Comparison of ENCODE assay signal across 13 cellular contexts in genomic region chr13:109938255-109938936, GRCh38.
A peak's percentile ranks its signal among the peaks of the same experiment; 100 is the strongest.
DNase-seq lines count a peak whose midpoint lies in the region; ATAC-seq and TF ChIP-seq lines count a peak whose summit lies in the region.
"Had no signal": no experiment of that assay in that cellular context is flagged by ENCODE, and none has a peak within 500 bp of the region (broad histone marks: within the 10 kb centered on the region; RNA-seq: fewer than 3 reads in every experiment).

No MANE protein-coding gene starts in this region.

- no peak overlapping the region for H3K4me3 Mint-ChIP-seq in type B pancreatic cell
- H3K4me3 Mint-ChIP-seq: activated CD4-positive, alpha-beta T cell treated with anti-CD3 and anti-CD28 coated beads for 36 hours; T-cell had no signal

- no peaks in the 10 kb centered on the region for H3K36me3 Mint-ChIP-seq in type B pancreatic cell
- H3K36me3 Mint-ChIP-seq: T-cell had no signal

- DNase-seq in EH (ENCODE audit: low read depth) (peak; percentile 65), NCI-H2029 treated with DMSO at 0.1 percent for 48 hours (lab: John Stamatoyannopoulos, UW) (peak; percentile 88), epithelial cell of prostate (ENCODE audit: low read depth, low spot score) (peak; percentile 61), non-pigmented ciliary epithelial cell (ENCODE audit: low read depth) (peak; percentile 80), DMS53 (lab: John Stamatoyannopoulos, UW) (no peak), amygdala (lab: John Stamatoyannopoulos, UW) (no peak), type B pancreatic cell (ENCODE audit: extremely low spot score, unreplicated experiment) (no peak)
- DNase-seq: activated CD4-positive, alpha-beta T cell treated with anti-CD3 and anti-CD28 coated beads for 36 hours; caudate nucleus; T-cell; testis had no signal

- peaks cover 7% of the 10 kb centered on the region for H3K4me1 Mint-ChIP-seq in type B pancreatic cell (ENCODE audit: unreplicated experiment)
- H3K4me1 Mint-ChIP-seq: activated CD4-positive, alpha-beta T cell treated with anti-CD3 and anti-CD28 coated beads for 36 hours; T-cell had no signal

- H3K27ac ChIP-seq in epithelial cell of prostate: peak overlapping the region; percentile 30
- H3K27ac ChIP-seq: skin epidermis, testis had no signal

- no peaks in the 10 kb centered on the region for H3K9me3 Mint-ChIP-seq in type B pancreatic cell

- H3K27me3 Mint-ChIP-seq in type B pancreatic cell: peaks cover 3% of the 10 kb centered on the region
- H3K27me3 Mint-ChIP-seq: activated CD4-positive, alpha-beta T cell treated with anti-CD3 and anti-CD28 coated beads for 36 hours; T-cell had no signal

- no peak for TF ChIP-seq CTCF in type B pancreatic cell (conservative IDR thresholded peaks at IDR 0.05)

- ATAC-seq in HG02588 (IDR thresholded peaks at IDR 0.05; ENCODE audit: unreplicated experiment): no peak
- ATAC-seq: activated CD4-positive, alpha-beta T cell treated with anti-CD3 and anti-CD28 coated beads for 36 hours; T-cell had no signal

- H3K27ac Mint-ChIP-seq in type B pancreatic cell: no peak overlapping the region
- H3K27ac Mint-ChIP-seq: activated CD4-positive, alpha-beta T cell treated with anti-CD3 and anti-CD28 coated beads for 36 hours; T-cell had no signal

Comparison
In these comparisons a context has a peak if more than half of its experiments do, and no peak if none do; other contexts are left out.
1. DNase-seq: peak in EH (single experiment), NCI-H2029 treated with DMSO at 0.1 percent for 48 hours (single experiment), epithelial cell of prostate (single experiment) and non-pigmented ciliary epithelial cell (single experiment); none in DMS53 (single experiment), amygdala (0 of 56) and type B pancreatic cell (single experiment).